ENCODE assay signal across 8 cellular contexts in the genomic region with DNA sequence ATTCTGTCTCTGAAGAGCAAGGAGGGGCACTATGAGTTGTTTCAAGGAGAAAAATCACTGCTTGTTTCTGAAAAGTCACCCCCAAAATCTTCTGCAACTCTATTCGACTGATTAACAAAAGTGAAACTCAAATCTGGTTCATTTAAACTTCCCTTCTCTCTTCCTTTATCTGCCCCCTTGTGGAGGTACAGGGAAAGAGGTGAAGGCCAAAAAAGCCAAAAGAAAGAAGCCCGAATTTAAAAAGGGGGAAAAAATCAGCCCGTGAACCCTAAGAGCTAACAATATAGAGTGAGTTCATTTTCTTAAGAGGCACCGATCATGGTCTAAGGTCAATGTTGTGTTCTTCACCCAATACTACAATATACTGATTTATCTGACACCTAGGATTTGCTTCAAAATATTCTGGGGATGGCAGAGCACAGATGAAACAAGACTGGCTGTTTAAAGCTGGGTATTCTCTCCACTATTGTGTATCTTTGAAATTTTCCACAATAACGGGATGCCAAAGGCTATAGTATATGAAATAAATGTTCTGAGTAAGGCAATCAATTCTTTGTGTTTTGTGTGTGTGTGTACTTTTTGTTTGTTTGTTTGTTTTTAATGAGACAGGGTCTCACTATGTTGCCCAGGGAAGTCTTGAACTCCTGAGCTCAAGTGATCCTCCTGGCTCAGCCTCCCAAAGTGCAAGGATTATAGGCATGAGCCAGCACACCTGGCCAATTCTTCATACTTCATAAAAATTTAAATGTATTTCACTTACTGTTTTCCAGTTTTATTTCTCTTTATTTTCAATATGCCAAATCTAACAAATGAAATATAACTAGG. TPM values are rescaled to one million over a fixed set of nuclear protein-coding genes. Genes with fewer than 3 reads are reported as not detected.
DNase-seq lines count a peak whose midpoint lies in the region; ATAC-seq, FAIRE-seq and TF ChIP-seq lines count a peak whose summit lies in the region.

No MANE protein-coding gene starts in this region.

- 13% methylated on average over 5 of the region's 5 CpGs for WGBS in K562 (ENCODE audit: insufficient coverage, low coverage, missing lambda C conversion rate)
- 22 to 34% (median 25%) methylated on average over 5 of the region's 5 CpGs for WGBS in spleen, 5 donors

- POLR2A ChIA-PET in K562 (lab: Yijun Ruan, JAX): interaction anchor here (0.6 to 1.0 kb wide), 2 partner anchors 104 to 327 kb away, joined by 3 read pairs; no protein-coding TSS in a partner anchor

- peak; percentile 62 for ATAC-seq in HG03378 (IDR thresholded peaks at IDR 0.05; ENCODE audit: unreplicated experiment)
- ATAC-seq in K562: peak; percentile 59; the same call in 2 of the 3 replicates
- no peak for ATAC-seq in GM19328 (IDR thresholded peaks at IDR 0.05; ENCODE audit: unreplicated experiment)

- H3K27ac ChIP-seq in 22Rv1: no peak overlapping the region
- H3K27ac ChIP-seq in K562 (ENCODE audit: extremely low read depth, low read depth, low read length): no peak overlapping the region
- peak overlapping the region in 4 of 8 donors; percentile 18 to 46 (median 33) for H3K27ac ChIP-seq in spleen

- DNase-seq in Daoy (ENCODE audit: low read depth) (peak; percentile 31), RKO (ENCODE audit: low spot score) (peak; percentile 70), K562 (ENCODE audit: extremely low read depth in 1 of 4, low spot score in 3 of 4) (peak in 2 of 4 experiments; percentile 22 to 47), iPS-NIHi7 (ENCODE audit: extremely low spot score) (peak; percentile 28), spleen (no peak)

- no peaks in the 10 kb centered on the region; the same call in 1 of the 2 replicates for H4K20me1 ChIP-seq in K562 (replicated peaks; ENCODE audit: control insufficient read depth, insufficient read depth, low read length)

- H3K4me3 ChIP-seq in K562: no peak overlapping the region
- H3K4me3 ChIP-seq in spleen: peak overlapping the region in 2 of 8 donors; percentile 12 to 40

- no peak overlapping the region for H3K9ac ChIP-seq in K562 (ENCODE audit: insufficient read depth in 1 of 2, low read depth in 2 of 2, low read length in 2 of 2)

- TF ChIP-seq EP300 in K562 (IDR thresholded peaks at IDR 0.05; ENCODE audit: low read length): no peak

- H3K4me2 ChIP-seq in K562 (ENCODE audit: insufficient read depth, low read length): no peak overlapping the region

- H3K4me1 ChIP-seq in K562 (replicated peaks in 1 of 2; ENCODE audit: control insufficient read depth in 2 of 2, insufficient read depth in 2 of 2, low read length in 2 of 2) (no peaks in the 10 kb centered on the region), spleen (peaks cover 0 to 24% (median 10%) of the 10 kb centered on the region in 6 donors)

- CTCF ChIA-PET in K562 (lab: Yijun Ruan, JAX; ENCODE audit: low intra/inter-chr PET ratio): interaction anchor here (1.0 to 1.8 kb wide), 3 partner anchors 118 to 336 kb away, joined by 3 to 9 read pairs (median 4); no protein-coding TSS in a partner anchor

- peak; percentile 67 for FAIRE-seq in K562 (lab: Jason Lieb, UNC)

- TF ChIP-seq CTCF in 22Rv1 (IDR thresholded peaks at IDR 0.05): peak; percentile 81
- peak; percentile 53 to 61 (median 57); a peak in 5 of 6 replicates for TF ChIP-seq CTCF in K562 (IDR thresholded peaks at IDR 0.05 in 2 of 3, conservative IDR thresholded peaks at IDR 0.05 in 1 of 3; ENCODE audit: insufficient read depth in 2 of 3, low read depth in 1 of 3, low read length in 3 of 3)
- TF ChIP-seq CTCF in spleen (IDR thresholded peaks at IDR 0.05 in 8 of 11, conservative IDR thresholded peaks at IDR 0.05 in 3 of 11): peak; percentile 61 to 87 (median 80)

- H3K9me3 ChIP-seq in K562 (replicated peaks; ENCODE audit: control insufficient read depth, insufficient read depth, low read depth, low read length): no peaks in the 10 kb centered on the region
- H3K9me3 ChIP-seq in spleen: no peaks in the 10 kb centered on the region

- no peak for TF ChIP-seq POLR2A in K562 (conservative IDR thresholded peaks at IDR 0.05)
- TF ChIP-seq POLR2A in spleen (IDR thresholded peaks at IDR 0.05): no peak

- H3K36me3 ChIP-seq in K562 (ENCODE audit: control insufficient read depth, insufficient read depth, low read length) (peaks cover 29% of the 10 kb centered on the region; the same call in 2 of the 3 replicates), spleen (peaks cover 0 to 21% (median 2%) of the 10 kb centered on the region in 6 donors)

- no peak overlapping the region for H2AFZ ChIP-seq in K562 (ENCODE audit: low read depth, low read length)

- in situ Hi-C loops in K562 (cut with MboI): loop anchor here (10.0 kb wide), 1 partner anchor 324 kb away; no protein-coding TSS in a partner anchor

- TF ChIP-seq RAD21 in K562 (CRISPR knock-in tag; conservative IDR thresholded peaks at IDR 0.05 in 1 of 2, IDR thresholded peaks at IDR 0.05 in 1 of 2): peak; percentile 55 to 63

- H3K27me3 ChIP-seq in K562 (ENCODE audit: control insufficient read depth in 2 of 2, insufficient read depth in 2 of 2, low read length in 2 of 2) (no peaks in the 10 kb centered on the region), spleen (replicated peaks in 1 of 7) (no peaks in the 10 kb centered on the region)

- BruUV-seq in K562 (replicated peaks; lab: Mats Ljungman, UMichigan): no TSS peak

- H3K79me2 ChIP-seq in K562 (ENCODE audit: control insufficient read depth, insufficient read depth, low read length): no peaks in the 10 kb centered on the region; the same call in 2 of the 3 replicates

- no peaks in the 10 kb centered on the region for H3K9me1 ChIP-seq in K562 (ENCODE audit: control insufficient read depth, insufficient read depth, low read length)

- intact Hi-C loops in K562 (cut with micrococcal nuclease) (loop anchor here (2.0 kb wide), 2 partner anchors 116 to 334 kb away; no protein-coding TSS in a partner anchor), spleen (cut with DNase I; ENCODE audit: low total_unique reads) (loop anchor here (5.0 kb wide), 3 partner anchors 116 to 631 kb away; no protein-coding TSS in a partner anchor)

TF ChIP-seq in K562, 482 proteins besides CTCF, POLR2A, EP300 and RAD21:
- 0 out of 2 replicates have a peak, but pooled peaks have one; percentile 18 for TF ChIP-seq SMC3 (conservative IDR thresholded peaks at IDR 0.05; ENCODE audit: insufficient read depth, low read depth, low read length)
- no peak for TF ChIP-seq ILF3 (IDR thresholded peaks at IDR 0.05; ENCODE audit: borderline replicate concordance)
- TF ChIP-seq, protein P1, sequence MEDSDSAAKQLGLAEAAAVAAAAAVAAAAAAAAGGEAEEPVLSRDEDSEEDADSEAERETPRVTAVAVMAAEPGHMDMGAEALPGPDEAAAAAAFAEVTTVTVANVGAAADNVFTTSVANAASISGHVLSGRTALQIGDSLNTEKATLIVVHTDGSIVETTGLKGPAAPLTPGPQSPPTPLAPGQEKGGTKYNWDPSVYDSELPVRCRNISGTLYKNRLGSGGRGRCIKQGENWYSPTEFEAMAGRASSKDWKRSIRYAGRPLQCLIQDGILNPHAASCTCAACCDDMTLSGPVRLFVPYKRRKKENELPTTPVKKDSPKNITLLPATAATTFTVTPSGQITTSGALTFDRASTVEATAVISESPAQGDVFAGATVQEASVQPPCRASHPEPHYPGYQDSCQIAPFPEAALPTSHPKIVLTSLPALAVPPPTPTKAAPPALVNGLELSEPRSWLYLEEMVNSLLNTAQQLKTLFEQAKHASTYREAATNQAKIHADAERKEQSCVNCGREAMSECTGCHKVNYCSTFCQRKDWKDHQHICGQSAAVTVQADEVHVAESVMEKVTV (CRISPR knock-in tag; IDR thresholded peaks at IDR 0.05): 0 out of 2 replicates have a peak, but pooled peaks have one; percentile 37
- peak; percentile 49 for TF ChIP-seq CTCFL (IDR thresholded peaks at IDR 0.05; ENCODE audit: borderline replicate concordance, insufficient read depth, low read depth, low read length, poor library complexity, severe bottlenecking)
- TF ChIP-seq KDM1A (IDR thresholded peaks at IDR 0.05): peak in 1 of 2 experiments; percentile 37; a peak in 2 of 4 replicates

RNA-seq across cellular contexts. Expression of gene EEF1AKMT1, which starts 55.0 kb away (rescaled TPM):
- 9.8 and 10.4 TPM in 2 replicates for total RNA-seq in Daoy (2014; rRNA removed; shearing (Covaris generic))
- 5.7 and 13.4 TPM in 2 replicates for total RNA-seq in K562 (2011; cell fraction: chromatin; rRNA removed; ENCODE audit: low replicate concordance)
- total RNA-seq in K562 (2011; cell fraction: nucleolus; rRNA removed): 1.8 and 3.7 TPM in 2 replicates
- total RNA-seq in K562 (2011; cell fraction: nucleoplasm; rRNA removed): 6.1 and 6.9 TPM in 2 replicates
- 5.3 and 6.4 TPM in 2 replicates for total RNA-seq in K562 (2014; rRNA removed)
- 8.9 and 9.0 TPM in 2 replicates for total RNA-seq in K562 (2014; rRNA removed; fragmentation: Illumina TruSeq; extraction: Trizol)
- 6.0 and 6.7 TPM in 2 replicates for total RNA-seq in K562 (2015; rRNA removed; fragmentation: Illumina TruSeq; extraction: Trizol)
- total RNA-seq in K562 (2021): 6.0 and 7.0 TPM in 2 replicates
- 9.7 and 10.7 TPM in 2 replicates for polyA plus RNA-seq in K562 (2011; rRNA removed)
- 3.2 and 8.2 TPM in 2 replicates for polyA plus RNA-seq in K562 (2011; cell fraction: cytosol; rRNA removed)
- 1.6 and 4.9 TPM in 2 replicates for polyA plus RNA-seq in K562 (2011; cell fraction: nucleus; rRNA removed)
- polyA plus RNA-seq in K562 (2012): 5.3 and 12.0 TPM in 2 replicates
- 7.0 and 7.9 TPM in 2 replicates for polyA plus RNA-seq in K562 (2014; fragmentation: Illumina TruSeq; extraction: Trizol)
- polyA plus RNA-seq in K562 (2014; fragmentation: Nextera tagmentation; extraction: Ambion mirVana): 10 to 100 TPM; 34.8 to 36.3 TPM
- 6.1 and 8.9 TPM in 2 replicates for polyA plus RNA-seq in K562 (2014; rRNA removed)
- 12.3 and 13.6 TPM in 2 replicates for polyA minus RNA-seq in K562 (2011; rRNA and poly(A)+ RNA removed)
- polyA minus RNA-seq in K562 (2011; cell fraction: cytosol; rRNA and poly(A)+ RNA removed): 4.6 and 5.3 TPM in 2 replicates
- polyA minus RNA-seq in K562 (2011; cell fraction: nucleus; rRNA and poly(A)+ RNA removed): 3.8 and 5.6 TPM in 2 replicates
- 1 to 10 TPM; 3.8 to 8.9 (median 7.0) TPM for total RNA-seq in spleen
- polyA plus RNA-seq in spleen: 10 to 100 TPM in 1 of 3 donors, 1 to 10 TPM in 2; 5.7 to 10.1 (median 8.0) TPM
